Comparison of ENCODE assay signal across 8 cellular contexts in genomic region chr5:73415171-73415570, GRCh38. TPM values are rescaled to one million over a fixed set of nuclear protein-coding genes. Genes with fewer than 3 reads are reported as not detected.
"Had no signal": no experiment of that assay in that cellular context is flagged by ENCODE, and none has a peak within 500 bp of the region (broad histone marks: within the 10 kb centered on the region; RNA-seq: fewer than 3 reads in every experiment).

No MANE protein-coding gene starts in this region.

- H3K4me3 ChIP-seq: GM23248, GM23338, HAP-1 had no signal

- DNase-seq: GM23248, GOT3, H7, H9, HCEC 1CT, HFFc6 had no signal

- H3K36me3 ChIP-seq: HAP-1 had no signal

- ATAC-seq: GM23338 had no signal

- H3K27ac ChIP-seq: GM23248 had no signal

- H3K9ac ChIP-seq: GM23248 had no signal

- H3K4me2 ChIP-seq: GM23338 had no signal

- H2AFZ ChIP-seq: GM23248, GM23338 had no signal

RNA-seq across cellular contexts. Expression of gene FOXD1, which starts 33.4 kb away (rescaled TPM):
- polyA plus RNA-seq: GM23338 had no signal
